29 cellular contexts compared by ENCODE assay signal in the genomic region with DNA sequence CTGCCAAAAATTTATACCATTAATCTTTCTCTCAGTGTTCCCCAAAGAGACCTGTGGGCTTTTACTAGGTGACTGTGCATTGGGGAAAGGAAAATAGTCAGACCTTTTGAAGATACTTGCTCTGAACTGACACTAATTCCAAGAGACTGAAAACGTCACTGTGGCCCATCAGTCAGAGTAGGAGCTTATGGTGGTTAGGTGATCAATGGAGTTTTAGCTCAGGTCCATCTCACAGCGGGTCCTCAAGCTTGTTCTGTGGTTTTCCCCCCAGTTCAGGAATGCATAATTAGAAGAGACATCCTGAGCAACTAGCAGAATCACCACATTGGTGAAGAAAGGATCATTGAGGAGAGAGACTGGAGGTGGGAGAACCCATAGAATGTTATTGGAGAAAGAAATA.
"Had no signal": no experiment of that assay in that cellular context is flagged by ENCODE, and none has a peak within 500 bp of the region (broad histone marks: within the 10 kb centered on the region; RNA-seq: fewer than 3 reads in every experiment).

No MANE protein-coding gene starts in this region.

- H3K4me3 Mint-ChIP-seq: dendritic cell treated with granulocyte-macrophage colony-stimulating factor and Interleukin-4, amounts not matched to agents 40 ng/mL and 50 ng/mL, for 4 days; effector memory CD8-positive, alpha-beta T cell; endodermal cell had no signal

- DNase-seq: colonic mucosa; cortex of kidney; dermis blood vessel endothelial cell; dorsolateral prefrontal cortex; effector CD4-positive, alpha-beta T cell; effector CD8-positive, alpha-beta T cell; effector memory CD4-positive, alpha-beta T cell; effector memory CD8-positive, alpha-beta T cell; endodermal cell; erythroblast; esophagus squamous epithelium; foreskin fibroblast; foreskin keratinocyte; foreskin melanocyte; gastrocnemius medialis; glutamatergic neuron; head of caudate nucleus; heart left ventricle; heart right ventricle had no signal

- H3K4me1 ChIP-seq: colonic mucosa, esophagus squamous epithelium, foreskin keratinocyte, gastrocnemius medialis, gastroesophageal sphincter had no signal

- ATAC-seq: effector memory CD8-positive, alpha-beta T cell; esophagus mucosa; foreskin keratinocyte; gastrocnemius medialis; gastroesophageal sphincter; heart left ventricle; heart right ventricle had no signal

- H3K36me3 ChIP-seq: colonic mucosa, esophagus muscularis mucosa, esophagus squamous epithelium, gastrocnemius medialis, gastroesophageal sphincter, heart left ventricle, heart right ventricle had no signal

- H3K27ac ChIP-seq: colonic mucosa, coronary artery, epithelial cell of prostate, esophagus muscularis mucosa, esophagus squamous epithelium, foreskin keratinocyte, gastrocnemius medialis, gastroesophageal sphincter, heart left ventricle, heart right ventricle had no signal

- FAIRE-seq: colon, endometrium, endothelial cell of umbilical vein, frontal cortex had no signal

- H3K9me3 Mint-ChIP-seq: dendritic cell treated with granulocyte-macrophage colony-stimulating factor and Interleukin-4, amounts not matched to agents 40 ng/mL and 50 ng/mL, for 4 days; effector memory CD8-positive, alpha-beta T cell; endodermal cell had no signal

- H3K4me3 ChIP-seq: colonic mucosa, coronary artery, dorsolateral prefrontal cortex, esophagus muscularis mucosa, esophagus squamous epithelium, gastrocnemius medialis, gastroesophageal sphincter, heart left ventricle, heart right ventricle had no signal

- H3K27me3 ChIP-seq: colonic mucosa, heart left ventricle had no signal

- H3K27ac Mint-ChIP-seq: dendritic cell treated with granulocyte-macrophage colony-stimulating factor and Interleukin-4, amounts not matched to agents 40 ng/mL and 50 ng/mL, for 4 days; effector memory CD8-positive, alpha-beta T cell; endodermal cell had no signal

- H3K9me3 ChIP-seq: colonic mucosa, esophagus muscularis mucosa, esophagus squamous epithelium, gastrocnemius medialis, gastroesophageal sphincter, heart left ventricle, heart right ventricle had no signal
